ENCODE assay signal across 27 cellular contexts in the genomic region with DNA sequence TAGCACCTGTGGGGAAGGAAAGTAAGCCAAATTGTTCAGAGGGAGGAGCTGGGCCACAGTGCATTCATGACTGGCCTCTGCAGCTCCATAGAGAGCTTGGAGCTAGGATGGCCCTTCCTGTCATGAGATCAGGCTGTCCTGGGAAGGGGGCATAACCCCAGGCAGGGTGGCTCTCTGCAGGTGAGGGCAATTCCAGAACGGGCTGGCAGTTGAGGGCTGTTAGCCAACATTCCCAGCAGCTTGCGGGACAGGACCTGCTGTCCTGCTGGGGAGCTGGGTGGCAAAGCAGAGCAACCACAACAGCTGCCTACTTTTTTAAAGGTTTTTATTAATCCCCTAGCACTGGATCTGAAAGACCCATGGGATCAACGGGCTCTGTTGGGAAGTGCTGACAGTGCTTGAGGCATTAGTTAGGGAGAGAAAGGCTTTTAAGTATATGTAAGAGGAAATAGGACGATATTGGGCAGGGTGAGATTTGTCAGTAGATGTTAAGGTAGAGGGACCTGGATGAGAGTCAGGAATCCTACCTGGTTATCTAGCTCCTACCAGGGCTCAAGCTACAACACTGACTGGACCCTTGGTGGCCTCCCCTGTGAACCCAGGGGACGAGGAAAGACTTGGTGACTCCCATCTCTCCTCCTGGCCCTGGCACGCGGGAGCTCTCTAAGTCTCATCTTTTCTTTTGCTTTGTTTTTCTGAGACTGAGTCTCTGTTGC.
DNase-seq lines count a peak whose midpoint lies in the region; ATAC-seq and TF ChIP-seq lines count a peak whose summit lies in the region.
"Had no signal": no experiment of that assay in that cellular context is flagged by ENCODE, and none has a peak within 500 bp of the region (broad histone marks: within the 10 kb centered on the region; RNA-seq: fewer than 3 reads in every experiment).

No MANE protein-coding gene starts in this region.

- H3K23ac ChIP-seq in mesenchymal stem cell (ENCODE audit: low read length in 2 of 2) = no peak overlapping the region

- DNase-seq in mesenchymal stem cell (no peak), HCEC 1CT (no peak)
- no peak for DNase-seq in activated CD4-positive, alpha-beta memory T cell treated with anti-CD3 and anti-CD28 coated beads for 36 hours
- DNase-seq: activated CD4-positive, alpha-beta T cell treated with anti-CD3 and anti-CD28 coated beads for 36 hours; activated T-cell treated with anti-CD3 and anti-CD28 coated beads for 4 hours; amygdala; DMS79 treated with DMSO at 0.1 percent for 48 hours; GF-D8; GM23248; hippocampal formation; mesendoderm; NCI-H1092; NCI-H187 treated with DMSO at 0.1 percent for 48 hours; NCI-H2171; NCI-H510A; NK-92 treated with Interleukin-12 subunit alpha and Interleukin-12 subunit beta, amount 100 ng/mL, for 24 hours; stimulated activated CD4-positive, alpha-beta T cell treated with anti-CD3 and anti-CD28 coated beads, Interleukin-4, amount 100 ng/mL, for 24 hours; T-helper 9 cell had no signal

- H2AK5ac ChIP-seq in mesenchymal stem cell (ENCODE audit: low read length, severe bottlenecking) = peak overlapping the region; percentile 19

- H3K27ac Mint-ChIP-seq in activated CD4-positive, alpha-beta memory T cell treated with anti-CD3 and anti-CD28 coated beads for 36 hours = no peak overlapping the region
- H3K27ac Mint-ChIP-seq: activated naive CD4-positive, alpha-beta T cell treated with anti-CD3 and anti-CD28 coated beads, Interleukin-2, amount 50 U/mL, for 24 hours had no signal

- H4K91ac ChIP-seq in mesenchymal stem cell (ENCODE audit: low read length) = no peak overlapping the region

- H3K27ac ChIP-seq in 22Rv1 = peak overlapping the region; percentile 17
- no peak overlapping the region for H3K27ac ChIP-seq in HEK293 (ENCODE audit: extremely low read depth, low read depth, low read length)
- peak overlapping the region; percentile 83 for H3K27ac ChIP-seq in VCaP
- H3K27ac ChIP-seq in mesenchymal stem cell (ENCODE audit: low read length, poor library complexity, severe bottlenecking) = no peak overlapping the region
- H3K27ac ChIP-seq: BLaER1, gastroesophageal sphincter, GM23248, SJSA1, tibial nerve had no signal

- intact Hi-C loops in activated CD4-positive, alpha-beta memory T cell treated with anti-CD3 and anti-CD28 coated beads for 36 hours (cut with micrococcal nuclease) = no loop called here

- peak overlapping the region in 1 of 2 experiments; percentile 74 for H2BK12ac ChIP-seq in mesenchymal stem cell (ENCODE audit: low read length in 2 of 2)

- no peak overlapping the region for H3K4me3 Mint-ChIP-seq in activated CD4-positive, alpha-beta memory T cell treated with anti-CD3 and anti-CD28 coated beads for 36 hours
- H3K4me3 Mint-ChIP-seq: activated CD4-positive, alpha-beta T cell treated with anti-CD3 and anti-CD28 coated beads for 36 hours; activated naive CD4-positive, alpha-beta T cell treated with anti-CD3 and anti-CD28 coated beads, Interleukin-2, amount 50 U/mL, for 24 hours had no signal

- no peak for TF ChIP-seq CTCF in 22Rv1 (IDR thresholded peaks at IDR 0.05)
- TF ChIP-seq CTCF in HEK293 (tag by site-specific recombination; IDR thresholded peaks at IDR 0.05) = no peak
- no peak for TF ChIP-seq CTCF in VCaP (conservative IDR thresholded peaks at IDR 0.05)

- no peak overlapping the region for H2BK15ac ChIP-seq in mesenchymal stem cell (ENCODE audit: low read depth, poor library complexity, severe bottlenecking)

- POLR2A ChIA-PET in HEK293 (lab: Yijun Ruan, JAX) = no interaction called here
- POLR2A ChIA-PET in activated CD4-positive, alpha-beta memory T cell treated with anti-CD3 and anti-CD28 coated beads for 36 hours (lab: Charles Lee) = no interaction called here

- H3K9me3 ChIP-seq in HEK293 (ENCODE audit: control insufficient read depth, insufficient read depth, low read depth, low read length) (no peaks in the 10 kb centered on the region), mesenchymal stem cell (ENCODE audit: control insufficient read depth, low read length) (peaks cover 4% of the 10 kb centered on the region)
- H3K9me3 ChIP-seq: SJSA1 had no signal

- peaks cover 26% of the 10 kb centered on the region for H3K27me3 Mint-ChIP-seq in activated CD4-positive, alpha-beta memory T cell treated with anti-CD3 and anti-CD28 coated beads for 36 hours

- peaks cover 10% of the 10 kb centered on the region for H3K9me3 Mint-ChIP-seq in activated CD4-positive, alpha-beta memory T cell treated with anti-CD3 and anti-CD28 coated beads for 36 hours

- no peak overlapping the region for H4K8ac ChIP-seq in mesenchymal stem cell (ENCODE audit: low read length)

- H3K18ac ChIP-seq in mesenchymal stem cell (ENCODE audit: low read depth in 1 of 2, low read length in 2 of 2) = peak overlapping the region in 1 of 2 experiments; percentile 80

- ATAC-seq in GM18502 (IDR thresholded peaks at IDR 0.05; ENCODE audit: poor library complexity, unreplicated experiment) = no peak
- ATAC-seq: activated CD4-positive, alpha-beta T cell treated with anti-CD3 and anti-CD28 coated beads for 36 hours; gastroesophageal sphincter had no signal

- H3K4me1 ChIP-seq in HEK293 (ENCODE audit: control insufficient read depth, insufficient read depth, low read length) (no peaks in the 10 kb centered on the region), mesenchymal stem cell (ENCODE audit: control insufficient read depth, insufficient read depth, low read depth, low read length) (peaks cover 6% of the 10 kb centered on the region)
- H3K4me1 ChIP-seq: BLaER1, gastroesophageal sphincter, SJSA1, tibial nerve had no signal

- no peaks in the 10 kb centered on the region for H3K27me3 ChIP-seq in mesenchymal stem cell (ENCODE audit: control insufficient read depth in 1 of 2, insufficient read depth in 1 of 2, low read length in 2 of 2)
- H3K27me3 ChIP-seq: BLaER1, gastroesophageal sphincter, SJSA1, tibial nerve had no signal

- peak overlapping the region in 1 of 2 experiments; percentile 61 for H3K14ac ChIP-seq in mesenchymal stem cell (ENCODE audit: low read length in 2 of 2)

- H2AFZ ChIP-seq in mesenchymal stem cell (ENCODE audit: low read depth, low read length) = no peak overlapping the region
- H2AFZ ChIP-seq: GM23248 had no signal

- no peak overlapping the region for H2BK5ac ChIP-seq in mesenchymal stem cell (ENCODE audit: low read depth, low read length, poor library complexity, severe bottlenecking)

- no peak overlapping the region for H3K9ac ChIP-seq in mesenchymal stem cell (ENCODE audit: low read length)
- H3K9ac ChIP-seq: BLaER1, GM23248 had no signal

- H3K36me3 ChIP-seq in HEK293 (ENCODE audit: control insufficient read depth in 2 of 2, insufficient read depth in 1 of 2, low read length in 2 of 2) (no peaks in the 10 kb centered on the region), mesenchymal stem cell (ENCODE audit: control insufficient read depth in 1 of 2, insufficient read depth in 2 of 2, low read depth in 1 of 2, low read length in 2 of 2) (no peaks in the 10 kb centered on the region)
- H3K36me3 ChIP-seq: BLaER1, gastroesophageal sphincter, SJSA1, tibial nerve had no signal

- no peaks in the 10 kb centered on the region for H3K79me1 ChIP-seq in mesenchymal stem cell (replicated peaks; ENCODE audit: low read length, poor library complexity, severe bottlenecking)

- H3K4me2 ChIP-seq in mesenchymal stem cell (ENCODE audit: low read length, poor library complexity, severe bottlenecking) = no peak overlapping the region
- H3K4me2 ChIP-seq: BLaER1 had no signal

- H3K4me3 ChIP-seq in HEK293 (ENCODE audit: low read depth, low read length) = no peak overlapping the region
- no peak overlapping the region for H3K4me3 ChIP-seq in mesenchymal stem cell (ENCODE audit: insufficient read depth in 1 of 2, low read depth in 1 of 2, low read length in 2 of 2)
- H3K4me3 ChIP-seq: BLaER1, gastroesophageal sphincter, GM23248, SJSA1, tibial nerve had no signal

- H3K36me3 Mint-ChIP-seq in activated CD4-positive, alpha-beta memory T cell treated with anti-CD3 and anti-CD28 coated beads for 36 hours = peaks cover 8% of the 10 kb centered on the region

- WGBS in mesenchymal stem cell = 92% methylated on average over 7 of the region's 7 CpGs

- no peak overlapping the region for H3K4ac ChIP-seq in mesenchymal stem cell (ENCODE audit: low read depth in 1 of 2, low read length in 2 of 2)

- H2BK120ac ChIP-seq in mesenchymal stem cell (ENCODE audit: low read depth, low read length) = no peak overlapping the region

- CTCF ChIA-PET in HEK293 (lab: Yijun Ruan, JAX) = interaction anchor here (0.6 kb wide), 1 partner anchor 240 kb away, joined by 4 read pairs; no protein-coding TSS in a partner anchor
- CTCF ChIA-PET in activated CD4-positive, alpha-beta memory T cell treated with anti-CD3 and anti-CD28 coated beads for 36 hours (lab: Charles Lee) = interaction anchor here (1.1 kb wide), 1 partner anchor 31 kb away, joined by 4 read pairs; no protein-coding TSS in a partner anchor

- H3K4me1 Mint-ChIP-seq in activated CD4-positive, alpha-beta memory T cell treated with anti-CD3 and anti-CD28 coated beads for 36 hours (ENCODE audit: low read depth) = peaks cover 7% of the 10 kb centered on the region
- H3K4me1 Mint-ChIP-seq: activated naive CD4-positive, alpha-beta T cell treated with anti-CD3 and anti-CD28 coated beads, Interleukin-2, amount 50 U/mL, for 24 hours had no signal

TF ChIP-seq in HEK293, 187 proteins besides CTCF, POLR2A, EP300 and RAD21:
- TF ChIP-seq HOXA7 (CRISPR knock-in tag; IDR thresholded peaks at IDR 0.05; ENCODE audit: borderline replicate concordance) (no peak), ZBTB1 (tag by site-specific recombination; IDR thresholded peaks at IDR 0.05) (no peak), ZIC2 (tag by site-specific recombination; IDR thresholded peaks at IDR 0.05) (peak; percentile 40; the same call in 1 of the 2 replicates), ZNF112 (tag by site-specific recombination; IDR thresholded peaks at IDR 0.05) (no peak)

Comparison
In these comparisons a context has a peak if more than half of its experiments do, and no peak if none do; other contexts are left out.
1. H3K27ac ChIP-seq: peak in 22Rv1 (single experiment) and VCaP (single experiment); none in HEK293 (single experiment) and mesenchymal stem cell (single experiment).